Comparison of ENCODE assay signal across 27 cellular contexts in genomic region chr5:58197875-58198274, GRCh38.
"Had no signal": no experiment of that assay in that cellular context is flagged by ENCODE, and none has a peak within 500 bp of the region (broad histone marks: within the 10 kb centered on the region; RNA-seq: fewer than 3 reads in every experiment).

No MANE protein-coding gene starts in this region.

- H3K4me3 ChIP-seq: left lung, lower lobe of right lung, pancreas, prostate gland, skin epidermis, suprapubic skin, thoracic aorta, tibial artery, upper lobe of right lung had no signal

- H3K4me1 Mint-ChIP-seq: naive thymus-derived CD4-positive, alpha-beta T cell; stimulated activated effector memory CD8-positive, alpha-beta T cell treated with anti-CD3 and anti-CD28 coated beads, Interleukin-12 subunit alpha, Interleukin-12 subunit beta, amount 100 ng/mL, for 72 hours had no signal

- H3K27ac ChIP-seq: left lung, lower lobe of right lung, pancreas, prostate gland, skin epidermis, suprapubic skin, thoracic aorta, tibial artery, upper lobe of right lung had no signal

- H3K4me3 Mint-ChIP-seq: naive thymus-derived CD4-positive, alpha-beta T cell; natural killer cell treated with Interleukin-12 subunit alpha and Interleukin-12 subunit beta and Interleukin-15 and Interleukin-18, amount 100 ng/mL, for 72 hours; stimulated activated effector memory CD8-positive, alpha-beta T cell treated with anti-CD3 and anti-CD28 coated beads, Interleukin-12 subunit alpha, Interleukin-12 subunit beta, amount 100 ng/mL, for 72 hours; stimulated activated naive CD8-positive, alpha-beta T cell treated with anti-CD3 and anti-CD28 coated beads, Interleukin-15, Interleukin-2, amounts not matched to agents 100 ng/mL and 50 ng/mL, for 24 hours had no signal

- H3K36me3 ChIP-seq: left lung, lower lobe of right lung, pancreas, prostate gland, suprapubic skin, thoracic aorta, tibial artery, upper lobe of right lung had no signal

- H3K27ac Mint-ChIP-seq: naive thymus-derived CD4-positive, alpha-beta T cell; natural killer cell treated with Interleukin-12 subunit alpha and Interleukin-12 subunit beta and Interleukin-15 and Interleukin-18, amount 100 ng/mL, for 72 hours; stimulated activated effector memory CD8-positive, alpha-beta T cell treated with anti-CD3 and anti-CD28 coated beads, Interleukin-12 subunit alpha, Interleukin-12 subunit beta, amount 100 ng/mL, for 72 hours; stimulated activated naive CD8-positive, alpha-beta T cell treated with anti-CD3 and anti-CD28 coated beads, Interleukin-15, Interleukin-2, amounts not matched to agents 100 ng/mL and 50 ng/mL, for 24 hours had no signal

- H3K27me3 ChIP-seq: left lung, pancreas, suprapubic skin, tibial artery, upper lobe of right lung had no signal

- H3K36me3 Mint-ChIP-seq: naive thymus-derived CD4-positive, alpha-beta T cell; natural killer cell treated with Interleukin-12 subunit alpha and Interleukin-12 subunit beta and Interleukin-15 and Interleukin-18, amount 100 ng/mL, for 72 hours; stimulated activated effector memory CD8-positive, alpha-beta T cell treated with anti-CD3 and anti-CD28 coated beads, Interleukin-12 subunit alpha, Interleukin-12 subunit beta, amount 100 ng/mL, for 72 hours had no signal

- H3K9me3 Mint-ChIP-seq: stimulated activated naive CD8-positive, alpha-beta T cell treated with anti-CD3 and anti-CD28 coated beads, Interleukin-15, Interleukin-2, amounts not matched to agents 100 ng/mL and 50 ng/mL, for 24 hours had no signal

- H3K27me3 Mint-ChIP-seq: natural killer cell treated with Interleukin-12 subunit alpha and Interleukin-12 subunit beta and Interleukin-15 and Interleukin-18, amount 100 ng/mL, for 72 hours; stimulated activated naive CD8-positive, alpha-beta T cell treated with anti-CD3 and anti-CD28 coated beads, Interleukin-15, Interleukin-2, amounts not matched to agents 100 ng/mL and 50 ng/mL, for 24 hours had no signal

- ATAC-seq: left colon; left lung; lower lobe of right lung; naive thymus-derived CD4-positive, alpha-beta T cell; natural killer cell treated with Interleukin-12 subunit alpha and Interleukin-12 subunit beta and Interleukin-15 and Interleukin-18, amount 100 ng/mL, for 72 hours; pancreas; right cardiac atrium; sciatic nerve; stimulated activated effector memory CD8-positive, alpha-beta T cell treated with anti-CD3 and anti-CD28 coated beads, Interleukin-12 subunit alpha, Interleukin-12 subunit beta, amount 100 ng/mL, for 72 hours; upper lobe of right lung had no signal

- H3K4me1 ChIP-seq: left lung, lower lobe of right lung, pancreas, prostate gland, suprapubic skin, upper lobe of right lung had no signal

- DNase-seq: hippocampal formation; kidney; left colon; left lung; lower lobe of right lung; mammary epithelial cell; mesenchymal stem cell; naive thymus-derived CD4-positive, alpha-beta T cell; pancreas; posterior cingulate gyrus; retina; right cardiac atrium; stimulated activated CD4-positive, alpha-beta T cell treated with anti-CD3 and anti-CD28 coated beads, Interleukin-12 subunit alpha, Interleukin-12 subunit beta, amount 100 ng/mL, for 4 hours; stimulated activated CD4-positive, alpha-beta T cell treated with anti-CD3 and anti-CD28 coated beads, Interleukin-15, amount 100 ng/mL, for 24 hours; stimulated activated CD4-positive, alpha-beta T cell treated with anti-CD3 and anti-CD28 coated beads, Interleukin-2, amount 100 ng/mL, for 24 hours; stimulated activated CD4-positive, alpha-beta T cell treated with anti-CD3 and anti-CD28 coated beads, Interleukin-4, amount 100 ng/mL, for 24 hours; stimulated activated naive CD4-positive, alpha-beta T cell; tibial artery; upper lobe of right lung had no signal

- H3K9me3 ChIP-seq: lower lobe of right lung, pancreas, prostate gland, thoracic aorta, upper lobe of right lung had no signal
